ENCODE assay signal across 10 cellular contexts in the genomic region with DNA sequence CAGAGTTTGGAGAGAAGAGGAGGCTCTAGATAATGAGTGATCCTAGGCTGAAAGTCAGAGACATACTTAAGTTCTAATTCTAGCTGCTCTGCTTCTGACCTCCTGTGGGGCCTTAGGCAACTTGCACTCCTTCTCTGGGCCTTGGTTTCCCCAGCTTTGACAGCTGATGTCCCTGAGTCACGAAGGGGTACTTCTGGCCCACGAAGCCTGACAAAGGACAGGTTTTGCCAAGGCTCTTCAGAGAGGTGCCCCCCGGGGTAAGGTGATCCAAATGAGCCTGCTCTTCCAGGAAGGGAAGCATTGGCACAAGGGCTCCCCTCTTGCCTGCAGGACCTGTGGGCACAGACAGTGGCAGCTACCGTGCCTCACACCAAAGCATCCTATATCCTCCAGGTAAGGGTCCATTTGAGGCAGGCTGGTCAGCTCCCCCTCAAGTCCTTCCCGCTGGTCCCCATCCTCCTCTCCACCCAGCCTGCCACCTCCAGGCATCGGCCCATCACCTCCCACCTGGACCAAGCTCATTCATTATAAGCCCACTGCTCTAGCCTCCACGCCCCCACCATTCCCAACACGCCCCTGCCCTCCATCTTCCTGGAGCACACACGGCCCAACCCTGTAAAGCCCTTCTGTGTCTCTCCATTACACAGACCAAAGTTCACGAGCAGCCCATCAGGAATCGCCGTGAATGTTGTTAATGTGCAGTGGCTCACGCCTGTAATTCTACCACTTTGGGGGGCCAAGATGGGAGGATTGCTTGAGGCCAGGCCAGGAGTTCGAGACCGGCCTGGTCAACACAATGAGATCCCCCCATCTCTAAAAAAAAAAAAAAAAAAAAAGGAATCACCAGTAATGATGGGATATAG. TPM values are rescaled to one million over a fixed set of nuclear protein-coding genes. Genes with fewer than 3 reads are reported as not detected.
A peak's percentile ranks its signal among the peaks of the same experiment; 100 is the strongest.
DNase-seq lines count a peak whose midpoint lies in the region; ATAC-seq and TF ChIP-seq lines count a peak whose summit lies in the region.
"Had no signal": no experiment of that assay in that cellular context is flagged by ENCODE, and none has a peak within 500 bp of the region (broad histone marks: within the 10 kb centered on the region; RNA-seq: fewer than 3 reads in every experiment).

No MANE protein-coding gene starts in this region.

- H3K4me3 Mint-ChIP-seq in brain: peak overlapping the region; percentile 79 to 89 (median 80)
- peak overlapping the region; percentile 73 to 89 (median 79) for H3K4me3 Mint-ChIP-seq in naive B cell

- H3K27me3 ChIP-seq in cardiac muscle cell (no peaks in the 10 kb centered on the region), upper lobe of left lung (no peaks in the 10 kb centered on the region)
- H3K27me3 ChIP-seq: uterus had no signal

- CTCF ChIA-PET in HEK293T (lab: Yijun Ruan, JAX): no interaction called here

- H3K4me3 ChIP-seq in cardiac muscle cell (no peak overlapping the region), upper lobe of left lung (no peak overlapping the region)

- POLR2A ChIA-PET in HEK293T (lab: Yijun Ruan, JAX): no interaction called here

- TF ChIP-seq CTCF in cardiac muscle cell (IDR thresholded peaks at IDR 0.05; ENCODE audit: low read depth, low read length) (no peak), brain (conservative IDR thresholded peaks at IDR 0.05) (no peak), upper lobe of left lung (IDR thresholded peaks at IDR 0.05) (no peak)

- peaks cover 25% of the 10 kb centered on the region for H3K4me1 Mint-ChIP-seq in brain
- peaks cover 6 to 13% (median 12%) of the 10 kb centered on the region in 3 donors for H3K4me1 Mint-ChIP-seq in naive B cell

- 93 to 94% methylated on average over 12 to 13 of the region's 15 CpGs for WGBS in upper lobe of left lung, 2 donors

- peak overlapping the region; percentile 87 for H3K27ac ChIP-seq in cardiac muscle cell
- peak overlapping the region in 3 of 4 donors; percentile 78 to 90 (median 84) for H3K27ac ChIP-seq in upper lobe of left lung

- TF ChIP-seq POLR2A in upper lobe of left lung (IDR thresholded peaks at IDR 0.05): no peak

- H3K9me3 ChIP-seq in cardiac muscle cell (ENCODE audit: low read depth): no peaks in the 10 kb centered on the region
- no peaks in the 10 kb centered on the region for H3K9me3 ChIP-seq in upper lobe of left lung
- H3K9me3 ChIP-seq: uterus had no signal

- H3K27me3 Mint-ChIP-seq in brain (peaks cover 43% of the 10 kb centered on the region), naive B cell (peaks cover 0 to 6% (median 0%) of the 10 kb centered on the region in 3 donors)

- H3K36me3 Mint-ChIP-seq in brain (peaks cover under 1% of the 10 kb centered on the region), naive B cell (no peaks in the 10 kb centered on the region)

- intact Hi-C loops in Right ventricle myocardium superior (cut with DNase I): loop anchor here (5.0 kb wide), 1 partner anchor 42 kb away; no protein-coding TSS in a partner anchor

- H3K27ac Mint-ChIP-seq in brain (peak overlapping the region in 3 of 5 experiments; percentile 62 to 76 (median 69)), naive B cell (peak overlapping the region in 3 of 6 donors; percentile 54 to 65 (median 63))

- H3K36me3 ChIP-seq in cardiac muscle cell (no peaks in the 10 kb centered on the region), upper lobe of left lung (no peaks in the 10 kb centered on the region)
- H3K36me3 ChIP-seq: uterus had no signal

- H3K9me3 Mint-ChIP-seq in brain (peaks cover 0 to 5% (median 0%) of the 10 kb centered on the region in 5 experiments), naive B cell (no peaks in the 10 kb centered on the region)

- H3K4me1 ChIP-seq in cardiac muscle cell (ENCODE audit: low read depth) (peaks cover 24% of the 10 kb centered on the region), upper lobe of left lung (peaks cover 18 to 25% (median 21%) of the 10 kb centered on the region in 4 donors)

- no peak for DNase-seq in cardiac muscle cell (ENCODE audit: low read depth in 1 of 2, low spot score in 1 of 2)
- DNase-seq in Right ventricle myocardium superior: no peak
- no peak for DNase-seq in naive B cell
- no peak for DNase-seq in upper lobe of left lung
- DNase-seq in GF-D8 (lab: John Stamatoyannopoulos, UW): no peak
- DNase-seq in kidney tubule cell (ENCODE audit: low spot score): no peak
- no peak for DNase-seq in HEK293T (ENCODE audit: extremely low spot score)
- DNase-seq: activated CD8-positive, alpha-beta memory T cell treated with anti-CD3 and anti-CD28 coated beads, Interleukin-2, amount 50 U/mL, for 4 hours had no signal

- no peak for ATAC-seq in Right ventricle myocardium superior (ENCODE audit: poor library complexity)
- no peak for ATAC-seq in naive B cell (ENCODE audit: low read depth in 2 of 2)
- no peak for ATAC-seq in upper lobe of left lung (ENCODE audit: low FRiP score in 2 of 2)

- TF ChIP-seq EP300 in upper lobe of left lung (IDR thresholded peaks at IDR 0.05): no peak

TF ChIP-seq in HEK293T, 16 proteins besides CTCF, POLR2A, EP300 and RAD21:
- TF ChIP-seq BHLHE40 (IDR thresholded peaks at IDR 0.05; ENCODE audit: borderline replicate concordance): no peak
- no peak for TF ChIP-seq PKNOX1 (IDR thresholded peaks at IDR 0.05)
- no peak for TF ChIP-seq ZNF384 (IDR thresholded peaks at IDR 0.05)
TF ChIP-seq in HEK293T: peak in this region for 0.

RNA-seq across cellular contexts. Expression of gene PPP1R13B, which starts 2.0 kb away (rescaled TPM):
- total RNA-seq in cardiac muscle cell (60.1 and 124 TPM in 2 replicates), Right ventricle myocardium superior (107 TPM), upper lobe of left lung (100 to 1,000 TPM in 1 of 6 donors, 10 to 100 TPM in 5; 37.0 to 117 (median 71.1) TPM)
- polyA plus RNA-seq in cardiac muscle cell (88.5 and 113 TPM in 2 replicates), brain (ENCODE audit: insufficient read depth, low read depth, low replicate concordance) (22.2 TPM), naive B cell (ENCODE audit: low read depth in 6 of 6) (1 to 10 TPM in 4 of 6 donors, under 1 TPM in 1, not detected in 1; 0.65 to 4.6 (median 1.8) TPM)
